In genomic region chr7:38671901-38672559, GRCh38 we compare ENCODE assay signal across 21 cellular contexts. TPM values are rescaled to one million over a fixed set of nuclear protein-coding genes. Genes with fewer than 3 reads are reported as not detected.
DNase-seq lines count a peak whose midpoint lies in the region; ATAC-seq and TF ChIP-seq lines count a peak whose summit lies in the region.
"Had no signal": no experiment of that assay in that cellular context is flagged by ENCODE, and none has a peak within 500 bp of the region (broad histone marks: within the 10 kb centered on the region; RNA-seq: fewer than 3 reads in every experiment).

No MANE protein-coding gene starts in this region.

- H3K4me3 ChIP-seq in OCI-LY3 (ENCODE audit: low read length) (peak overlapping the region; percentile 51), endodermal cell (ENCODE audit: low read length) (no peak overlapping the region), mucosa of descending colon (no peak overlapping the region)
- H3K4me3 ChIP-seq: dorsolateral prefrontal cortex, gastroesophageal sphincter, SK-N-MC, transverse colon had no signal

- no peak for TF ChIP-seq CTCF in activated CD8-positive, alpha-beta T cell treated with anti-CD3 and anti-CD28 coated beads for 36 hours (IDR thresholded peaks at IDR 0.05)
- TF ChIP-seq CTCF in OCI-LY3 (IDR thresholded peaks at IDR 0.05; ENCODE audit: low read depth, low read length) (no peak), endodermal cell (conservative IDR thresholded peaks at IDR 0.05) (no peak), mucosa of descending colon (IDR thresholded peaks at IDR 0.05) (no peak)

- H3K4me1 Mint-ChIP-seq in activated CD8-positive, alpha-beta T cell treated with anti-CD3 and anti-CD28 coated beads for 36 hours (ENCODE audit: low read depth) = no peaks in the 10 kb centered on the region
- H3K4me1 Mint-ChIP-seq in activated CD8-positive, alpha-beta T cell treated with anti-CD3 and anti-CD28 coated beads, Interleukin-2, amount 10 ng/mL, durations not matched to agents 7 days and 5 days (ENCODE audit: low read depth) = no peaks in the 10 kb centered on the region
- peaks cover 25% of the 10 kb centered on the region for H3K4me1 Mint-ChIP-seq in stimulated activated memory B cell treated with anti-CD40 and anti-IgM and Interleukin-4, amounts not matched to agents 10 μg/mL and 1 μg/mL and 100 μg/mL, for 72 hours
- peaks cover 21% of the 10 kb centered on the region for H3K4me1 Mint-ChIP-seq in endodermal cell
- H3K4me1 Mint-ChIP-seq: activated CD4-positive, alpha-beta T cell treated with anti-CD3 and anti-CD28 coated beads for 36 hours had no signal

- H3K36me3 ChIP-seq in OCI-LY3 (replicated peaks; ENCODE audit: low read depth, low read length) (no peaks in the 10 kb centered on the region), endodermal cell (ENCODE audit: control insufficient read depth, insufficient read depth, low read length) (no peaks in the 10 kb centered on the region), mucosa of descending colon (ENCODE audit: low read depth) (no peaks in the 10 kb centered on the region)
- H3K36me3 ChIP-seq: gastroesophageal sphincter, transverse colon had no signal

- H3K27me3 ChIP-seq in OCI-LY3 (ENCODE audit: low read depth, low read length) = no peaks in the 10 kb centered on the region
- no peaks in the 10 kb centered on the region for H3K27me3 ChIP-seq in endodermal cell (ENCODE audit: control insufficient read depth, insufficient read depth, low read length, poor library complexity, severe bottlenecking)
- H3K27me3 ChIP-seq: dorsolateral prefrontal cortex, gastroesophageal sphincter, transverse colon had no signal

- no peaks in the 10 kb centered on the region for H3K79me2 ChIP-seq in OCI-LY3 (ENCODE audit: low read length)

- 94 to 100% methylated on average over 3 to 7 of the region's 7 CpGs for WGBS in endodermal cell (ENCODE audit: insufficient coverage in 1 of 2, insufficient read length in 1 of 2), 2 experiments

- peaks cover 12% of the 10 kb centered on the region for H3K27me3 Mint-ChIP-seq in activated CD8-positive, alpha-beta T cell treated with anti-CD3 and anti-CD28 coated beads for 36 hours
- peaks cover 6% of the 10 kb centered on the region for H3K27me3 Mint-ChIP-seq in activated CD8-positive, alpha-beta T cell treated with anti-CD3 and anti-CD28 coated beads, Interleukin-2, amount 10 ng/mL, durations not matched to agents 7 days and 5 days (ENCODE audit: low read depth)
- H3K27me3 Mint-ChIP-seq in stimulated activated memory B cell treated with anti-CD40 and anti-IgM and Interleukin-4, amounts not matched to agents 10 μg/mL and 1 μg/mL and 100 μg/mL, for 72 hours = no peaks in the 10 kb centered on the region
- peaks cover 8% of the 10 kb centered on the region for H3K27me3 Mint-ChIP-seq in endodermal cell (ENCODE audit: insufficient read depth)

- no peaks in the 10 kb centered on the region for H4K20me1 ChIP-seq in OCI-LY3 (ENCODE audit: insufficient read depth, low read length)

- H3K27ac ChIP-seq in OCI-LY3 (ENCODE audit: low read length) = peak overlapping the region; percentile 74
- no peak overlapping the region for H3K27ac ChIP-seq in endodermal cell (ENCODE audit: low read depth, low read length)
- H3K27ac ChIP-seq: dorsolateral prefrontal cortex, HL-60, SK-N-MC, transverse colon had no signal

- POLR2A ChIA-PET in activated CD8-positive, alpha-beta T cell treated with anti-CD3 and anti-CD28 coated beads for 36 hours (lab: Charles Lee) = no interaction called here
- POLR2A ChIA-PET in activated CD8-positive, alpha-beta T cell treated with anti-CD3 and anti-CD28 coated beads, Interleukin-2, amount 10 ng/mL, durations not matched to agents 7 days and 5 days (lab: Charles Lee) = interaction anchor here (0.5 kb wide), 1 partner anchor 53 kb away, joined by 3 read pairs; no protein-coding TSS in a partner anchor

- 0 out of 2 replicates have a peak overlapping the region, but pooled peaks have one; percentile 1 for H2AFZ ChIP-seq in OCI-LY3 (ENCODE audit: low read depth, low read length)

- peak; percentile 3 for DNase-seq in activated CD8-positive, alpha-beta T cell treated with anti-CD3 and anti-CD28 coated beads for 36 hours
- DNase-seq in activated CD8-positive, alpha-beta T cell treated with anti-CD3 and anti-CD28 coated beads, Interleukin-2, amount 10 ng/mL, durations not matched to agents 7 days and 5 days = no peak
- DNase-seq in endodermal cell (no peak), NCI-H345 treated with DMSO at 0.1 percent for 48 hours (lab: John Stamatoyannopoulos, UW; ENCODE audit: unreplicated experiment) (no peak), mucosa of descending colon (no peak)
- DNase-seq: 8988T; activated CD4-positive, alpha-beta T cell treated with anti-CD3 and anti-CD28 coated beads for 36 hours; activated gamma-delta T cell treated with Interleukin-2 at 50 U/mL for 16 hours; amygdala; dorsolateral prefrontal cortex; T-helper 9 cell; transverse colon had no signal

- peaks cover 50% of the 10 kb centered on the region for H3K4me1 ChIP-seq in OCI-LY3 (ENCODE audit: low read length)
- peaks cover 11% of the 10 kb centered on the region for H3K4me1 ChIP-seq in endodermal cell (ENCODE audit: control insufficient read depth, insufficient read depth, low read length)
- no peaks in the 10 kb centered on the region for H3K4me1 ChIP-seq in mucosa of descending colon (ENCODE audit: low read depth)
- H3K4me1 ChIP-seq: gastroesophageal sphincter, transverse colon had no signal

- H3K9me3 ChIP-seq in OCI-LY3 (ENCODE audit: insufficient read depth, low read length) = no peaks in the 10 kb centered on the region
- H3K9me3 ChIP-seq in endodermal cell (ENCODE audit: control insufficient read depth, low read length) = no peaks in the 10 kb centered on the region
- no peaks in the 10 kb centered on the region for H3K9me3 ChIP-seq in mucosa of descending colon
- H3K9me3 ChIP-seq: gastroesophageal sphincter, transverse colon had no signal

- no peaks in the 10 kb centered on the region for H3K36me3 Mint-ChIP-seq in activated CD8-positive, alpha-beta T cell treated with anti-CD3 and anti-CD28 coated beads for 36 hours (ENCODE audit: low read depth)
- no peaks in the 10 kb centered on the region for H3K36me3 Mint-ChIP-seq in activated CD8-positive, alpha-beta T cell treated with anti-CD3 and anti-CD28 coated beads, Interleukin-2, amount 10 ng/mL, durations not matched to agents 7 days and 5 days (ENCODE audit: low read depth)
- no peaks in the 10 kb centered on the region for H3K36me3 Mint-ChIP-seq in stimulated activated memory B cell treated with anti-CD40 and anti-IgM and Interleukin-4, amounts not matched to agents 10 μg/mL and 1 μg/mL and 100 μg/mL, for 72 hours
- H3K36me3 Mint-ChIP-seq in endodermal cell (ENCODE audit: low read depth) = no peaks in the 10 kb centered on the region

- peak overlapping the region; percentile 62 for H3K4me2 ChIP-seq in OCI-LY3 (ENCODE audit: low read length)

- peak overlapping the region; percentile 18; the same call in 1 of the 2 replicates for H3K9ac ChIP-seq in OCI-LY3 (ENCODE audit: low read length)
- no peak overlapping the region for H3K9ac ChIP-seq in endodermal cell (ENCODE audit: extremely low read depth, low read length, poor library complexity, severe bottlenecking)

- H3K27ac Mint-ChIP-seq in activated CD8-positive, alpha-beta T cell treated with anti-CD3 and anti-CD28 coated beads for 36 hours = no peak overlapping the region
- no peak overlapping the region for H3K27ac Mint-ChIP-seq in activated CD8-positive, alpha-beta T cell treated with anti-CD3 and anti-CD28 coated beads, Interleukin-2, amount 10 ng/mL, durations not matched to agents 7 days and 5 days
- H3K27ac Mint-ChIP-seq in stimulated activated memory B cell treated with anti-CD40 and anti-IgM and Interleukin-4, amounts not matched to agents 10 μg/mL and 1 μg/mL and 100 μg/mL, for 72 hours = peak overlapping the region; percentile 66
- H3K27ac Mint-ChIP-seq in endodermal cell = no peak overlapping the region
- H3K27ac Mint-ChIP-seq: activated CD4-positive, alpha-beta T cell treated with anti-CD3 and anti-CD28 coated beads for 36 hours; stimulated activated naive CD8-positive, alpha-beta T cell treated with anti-CD3 and anti-CD28 coated beads, Interleukin-15, Interleukin-2, amounts not matched to agents 100 ng/mL and 50 ng/mL, for 24 hours had no signal

- ATAC-seq in activated CD8-positive, alpha-beta T cell treated with anti-CD3 and anti-CD28 coated beads for 36 hours = no peak
- no peak for ATAC-seq in activated CD8-positive, alpha-beta T cell treated with anti-CD3 and anti-CD28 coated beads, Interleukin-2, amount 10 ng/mL, durations not matched to agents 7 days and 5 days
- ATAC-seq in HG02981 (IDR thresholded peaks at IDR 0.05; ENCODE audit: unreplicated experiment) (peak; percentile 54), mucosa of descending colon (no peak)
- peak; percentile 95 for ATAC-seq in stimulated activated memory B cell treated with anti-CD40 and anti-IgM and Interleukin-4, amounts not matched to agents 10 μg/mL and 1 μg/mL and 100 μg/mL, for 72 hours
- ATAC-seq: activated CD4-positive, alpha-beta T cell treated with anti-CD3 and anti-CD28 coated beads for 36 hours; left lobe of liver; Panc1 had no signal

- H3K4me3 Mint-ChIP-seq in activated CD8-positive, alpha-beta T cell treated with anti-CD3 and anti-CD28 coated beads for 36 hours = no peak overlapping the region
- no peak overlapping the region for H3K4me3 Mint-ChIP-seq in activated CD8-positive, alpha-beta T cell treated with anti-CD3 and anti-CD28 coated beads, Interleukin-2, amount 10 ng/mL, durations not matched to agents 7 days and 5 days
- H3K4me3 Mint-ChIP-seq in stimulated activated memory B cell treated with anti-CD40 and anti-IgM and Interleukin-4, amounts not matched to agents 10 μg/mL and 1 μg/mL and 100 μg/mL, for 72 hours = peak overlapping the region; percentile 60
- H3K4me3 Mint-ChIP-seq in endodermal cell = no peak overlapping the region
- H3K4me3 Mint-ChIP-seq: activated CD4-positive, alpha-beta T cell treated with anti-CD3 and anti-CD28 coated beads for 36 hours; stimulated activated naive CD8-positive, alpha-beta T cell treated with anti-CD3 and anti-CD28 coated beads, Interleukin-15, Interleukin-2, amounts not matched to agents 100 ng/mL and 50 ng/mL, for 24 hours had no signal

- intact Hi-C loops in activated CD8-positive, alpha-beta T cell treated with anti-CD3 and anti-CD28 coated beads for 36 hours (cut with micrococcal nuclease) = no loop called here
- intact Hi-C loops in mucosa of descending colon (cut with DNase I, micrococcal nuclease) = no loop called here

- no peaks in the 10 kb centered on the region for H3K9me3 Mint-ChIP-seq in activated CD8-positive, alpha-beta T cell treated with anti-CD3 and anti-CD28 coated beads for 36 hours
- no peaks in the 10 kb centered on the region for H3K9me3 Mint-ChIP-seq in activated CD8-positive, alpha-beta T cell treated with anti-CD3 and anti-CD28 coated beads, Interleukin-2, amount 10 ng/mL, durations not matched to agents 7 days and 5 days (ENCODE audit: insufficient read depth)
- H3K9me3 Mint-ChIP-seq in stimulated activated memory B cell treated with anti-CD40 and anti-IgM and Interleukin-4, amounts not matched to agents 10 μg/mL and 1 μg/mL and 100 μg/mL, for 72 hours = no peaks in the 10 kb centered on the region
- no peaks in the 10 kb centered on the region for H3K9me3 Mint-ChIP-seq in endodermal cell
- H3K9me3 Mint-ChIP-seq: stimulated activated naive CD8-positive, alpha-beta T cell treated with anti-CD3 and anti-CD28 coated beads, Interleukin-15, Interleukin-2, amounts not matched to agents 100 ng/mL and 50 ng/mL, for 24 hours had no signal

- CTCF ChIA-PET in activated CD8-positive, alpha-beta T cell treated with anti-CD3 and anti-CD28 coated beads for 36 hours (lab: Charles Lee) = interaction anchor here (1.4 to 1.8 kb wide), 2 partner anchors 11 to 273 kb away, joined by 3 to 8 read pairs; no protein-coding TSS in a partner anchor
- CTCF ChIA-PET in activated CD8-positive, alpha-beta T cell treated with anti-CD3 and anti-CD28 coated beads, Interleukin-2, amount 10 ng/mL, durations not matched to agents 7 days and 5 days (lab: Charles Lee) = no interaction called here

RNA-seq across cellular contexts. Expression of gene AMPH, which starts 40.9 kb away (rescaled TPM):
- not detected for total RNA-seq in activated CD8-positive, alpha-beta T cell treated with anti-CD3 and anti-CD28 coated beads for 36 hours
- not detected for total RNA-seq in activated CD8-positive, alpha-beta T cell treated with anti-CD3 and anti-CD28 coated beads, Interleukin-2, amount 10 ng/mL, durations not matched to agents 7 days and 5 days
- total RNA-seq in endodermal cell (1 to 10 TPM; 3.5 to 5.5 TPM), mucosa of descending colon (1 to 10 TPM in 2 of 3 donors, under 1 TPM in 1; 0.41 to 3.2 (median 1.2) TPM)
- polyA plus RNA-seq in endodermal cell (2013, experiment 1 of 2) = 36.4 TPM
- polyA plus RNA-seq in endodermal cell (2013, experiment 2 of 2) = 35.1 TPM

Comparison
In these comparisons a context has a peak if more than half of its experiments do, and no peak if none do; other contexts are left out.
1. ATAC-seq: peak in HG02981 (single experiment) and stimulated activated memory B cell treated with anti-CD40 and anti-IgM and Interleukin-4, amounts not matched to agents 10 μg/mL and 1 μg/mL and 100 μg/mL, for 72 hours (single experiment); none in activated CD8-positive, alpha-beta T cell treated with anti-CD3 and anti-CD28 coated beads for 36 hours (single experiment), activated CD8-positive, alpha-beta T cell treated with anti-CD3 and anti-CD28 coated beads, Interleukin-2, amount 10 ng/mL, durations not matched to agents 7 days and 5 days (single experiment) and mucosa of descending colon (single experiment).